In genomic region chrX:78658851-78659744, GRCh38 we compare ENCODE assay signal across 10 cellular contexts. TPM values are rescaled to one million over a fixed set of nuclear protein-coding genes. Genes with fewer than 3 reads are reported as not detected.
DNase-seq lines count a peak whose midpoint lies in the region; ATAC-seq, FAIRE-seq and TF ChIP-seq lines count a peak whose summit lies in the region.
"Had no signal": no experiment of that assay in that cellular context is flagged by ENCODE, and none has a peak within 500 bp of the region (broad histone marks: within the 10 kb centered on the region; RNA-seq: fewer than 3 reads in every experiment).

Gene RTL3, minus strand, starts transcription at chrX:78659328. Its CDS starts 908 bp downstream, at chrX:78658420.

- FAIRE-seq in D721Med (lab: Jason Lieb, UNC) = no peak

- H3K4me1 Mint-ChIP-seq in T-helper 17 cell (peaks cover 2% of the 10 kb centered on the region), Calu3 (ENCODE audit: low read depth, unreplicated experiment) (no peaks in the 10 kb centered on the region)

- no TSS peak for BruUV-seq in Calu3 (replicated peaks; lab: Mats Ljungman, UMichigan)

- H3K4me3 Mint-ChIP-seq in T-helper 17 cell (no peak within 1 kb of the TSS), Calu3 (ENCODE audit: low read depth, unreplicated experiment) (no peak within 1 kb of the TSS)
- H3K4me3 Mint-ChIP-seq: activated naive CD4-positive, alpha-beta T cell treated with anti-CD3 and anti-CD28 coated beads, Interleukin-2, amount 50 U/mL, for 24 hours had no signal

- H3K27me3 Mint-ChIP-seq in T-helper 17 cell = no peaks in the 10 kb centered on the region
- H3K27me3 Mint-ChIP-seq in Calu3 (ENCODE audit: unreplicated experiment) = no peaks in the 10 kb centered on the region
- H3K27me3 Mint-ChIP-seq: activated naive CD4-positive, alpha-beta T cell treated with anti-CD3 and anti-CD28 coated beads, Interleukin-2, amount 50 U/mL, for 24 hours had no signal

- H3K27ac Mint-ChIP-seq in T-helper 17 cell = no peak within 1 kb of the TSS
- no peak within 1 kb of the TSS for H3K27ac Mint-ChIP-seq in Calu3 (ENCODE audit: unreplicated experiment)
- H3K27ac Mint-ChIP-seq: activated naive CD4-positive, alpha-beta T cell treated with anti-CD3 and anti-CD28 coated beads, Interleukin-2, amount 50 U/mL, for 24 hours had no signal

- no peak within 1 kb of the TSS for H3K4me3 ChIP-seq in WERI-Rb-1 (ENCODE audit: low read depth, low read length)

- H3K27me3 ChIP-seq in WERI-Rb-1 (ENCODE audit: insufficient read depth, low read depth, severe bottlenecking) = peaks cover 33% of the 10 kb centered on the region

- no peak within 1 kb of the TSS for H3K27ac ChIP-seq in WERI-Rb-1

- H3K9me3 ChIP-seq in T-helper 17 cell (ENCODE audit: control insufficient read depth, low read length, poor library complexity, severe bottlenecking) (no peaks in the 10 kb centered on the region), WERI-Rb-1 (ENCODE audit: severe bottlenecking) (no peaks in the 10 kb centered on the region)

- no peaks in the 10 kb centered on the region for H3K36me3 ChIP-seq in WERI-Rb-1

- DNase-seq in A172 (ENCODE audit: low spot score) (peak; percentile 44), SIG-M5 treated with dmso at 0.1 percent for 504 hours (lab: John Stamatoyannopoulos, UW; ENCODE audit: unreplicated experiment) (peak; percentile 27), fibroblast of the conjunctiva (ENCODE audit: low read depth) (peak; percentile 33), T-helper 17 cell (no peak), WERI-Rb-1 (no peak), Calu3 (no peak), D721Med (ENCODE audit: insufficient read length, low spot score) (no peak)
- DNase-seq: NCI-H2107 had no signal

- peak; percentile 45 for ATAC-seq in GM18907 (IDR thresholded peaks at IDR 0.05; ENCODE audit: unreplicated experiment)
- ATAC-seq in T-helper 17 cell = no peak

- H3K36me3 Mint-ChIP-seq in T-helper 17 cell (ENCODE audit: low read depth) = no peaks in the 10 kb centered on the region
- no peaks in the 10 kb centered on the region for H3K36me3 Mint-ChIP-seq in Calu3 (ENCODE audit: insufficient read depth, unreplicated experiment)
- H3K36me3 Mint-ChIP-seq: activated naive CD4-positive, alpha-beta T cell treated with anti-CD3 and anti-CD28 coated beads, Interleukin-2, amount 50 U/mL, for 24 hours had no signal

- CTCF ChIA-PET in Calu3 (lab: Charles Lee) = no interaction called here

- intact Hi-C loops in Calu3 (cut with micrococcal nuclease; ENCODE audit: unreplicated experiment) = no loop called here

- peaks cover 3% of the 10 kb centered on the region for H3K9me3 Mint-ChIP-seq in Calu3 (ENCODE audit: low read depth, unreplicated experiment)
- H3K9me3 Mint-ChIP-seq: activated naive CD4-positive, alpha-beta T cell treated with anti-CD3 and anti-CD28 coated beads, Interleukin-2, amount 50 U/mL, for 24 hours had no signal

- TF ChIP-seq CTCF in WERI-Rb-1 (IDR thresholded peaks at IDR 0.05; ENCODE audit: low read depth, low read length) (no peak), Calu3 (IDR thresholded peaks at IDR 0.05; ENCODE audit: unreplicated experiment) (no peak), D721Med (IDR thresholded peaks at IDR 0.05; ENCODE audit: insufficient read depth, missing control alignments) (no peak)

RNA-seq across cellular contexts. Expression of gene RTL3, which starts in this region (rescaled TPM):
- total RNA-seq in A172 (2014; rRNA removed; shearing (Covaris generic)) = not detected in 2 replicates
- total RNA-seq in T-helper 17 cell (not detected), Calu3 (2022) (not detected in 2 replicates)

Comparison
In these comparisons a context has a peak if more than half of its experiments do, and no peak if none do; other contexts are left out.
1. Peak in DNase-seq in A172; RNA of the gene not detected or under 1 TPM.
2. DNase-seq: peak in SIG-M5 treated with dmso at 0.1 percent for 504 hours (single experiment) and fibroblast of the conjunctiva (single experiment); none in T-helper 17 cell (0 of 3), WERI-Rb-1 (single experiment), Calu3 (single experiment) and D721Med (single experiment).